ENCODE assay signal across 25 cellular contexts in the genomic region with DNA sequence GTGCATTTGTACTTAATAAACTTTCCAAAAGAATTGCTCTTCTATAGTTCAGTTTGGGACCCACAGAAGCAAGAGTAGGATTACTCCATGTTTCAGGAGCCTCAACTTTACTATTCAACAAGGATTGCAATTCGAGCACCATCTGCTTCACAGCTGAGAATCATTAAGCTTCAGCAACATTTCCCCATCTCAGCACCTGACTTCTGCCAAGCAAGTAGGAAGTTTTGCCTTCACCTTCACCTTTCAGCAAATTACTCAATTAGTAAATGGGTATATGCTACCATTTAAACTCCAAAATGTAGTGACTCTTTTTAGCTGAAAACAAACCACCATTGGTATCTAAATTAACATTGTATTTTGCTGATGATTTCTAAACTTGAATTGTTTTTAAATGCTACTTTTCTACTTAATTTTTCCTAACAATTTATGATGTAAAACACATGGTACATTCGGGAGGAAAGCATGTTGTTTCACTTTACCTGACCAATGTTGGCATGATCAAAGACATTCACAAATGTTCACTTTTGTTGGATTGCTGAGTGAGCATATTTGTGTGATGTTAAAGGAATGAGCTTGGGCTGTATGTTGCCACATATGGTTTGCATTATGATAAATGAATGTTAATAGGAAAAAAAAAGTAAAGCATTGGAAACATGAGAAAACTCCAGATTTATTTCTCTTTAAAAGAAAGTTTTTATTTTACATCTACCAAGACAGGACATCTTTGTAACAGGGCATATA.
DNase-seq lines count a peak whose midpoint lies in the region; ATAC-seq and TF ChIP-seq lines count a peak whose summit lies in the region.
"Had no signal": no experiment of that assay in that cellular context is flagged by ENCODE, and none has a peak within 500 bp of the region (broad histone marks: within the 10 kb centered on the region; RNA-seq: fewer than 3 reads in every experiment).

No MANE protein-coding gene starts in this region.

- H3K4me3 Mint-ChIP-seq in nephron = peak overlapping the region in 2 of 3 experiments; percentile 17 to 41
- H3K4me3 Mint-ChIP-seq: activated T-helper 17 cell treated with anti-CD3 and anti-CD28 coated beads, Interleukin-2, amount 50 U/mL, for 72 hours; B cell; central memory CD8-positive, alpha-beta T cell; stimulated activated naive B cell treated with anti-CD40 and anti-IgM and Interleukin-4, amounts not matched to agents 10 μg/mL and 1 μg/mL and 100 μg/mL, for 72 hours had no signal

- peaks cover 25% of the 10 kb centered on the region for H3K36me3 Mint-ChIP-seq in nephron (ENCODE audit: low read depth)
- H3K36me3 Mint-ChIP-seq: stimulated activated naive B cell treated with anti-CD40 and anti-IgM and Interleukin-4, amounts not matched to agents 10 μg/mL and 1 μg/mL and 100 μg/mL, for 72 hours had no signal

- no peak for TF ChIP-seq CTCF in nephron (IDR thresholded peaks at IDR 0.05; ENCODE audit: unreplicated experiment in 3 of 3)

- H3K27me3 Mint-ChIP-seq in nephron (ENCODE audit: low read depth) = no peaks in the 10 kb centered on the region
- H3K27me3 Mint-ChIP-seq: B cell; central memory CD8-positive, alpha-beta T cell; stimulated activated naive B cell treated with anti-CD40 and anti-IgM and Interleukin-4, amounts not matched to agents 10 μg/mL and 1 μg/mL and 100 μg/mL, for 72 hours had no signal

- H3K9me3 Mint-ChIP-seq in nephron = peaks cover 5% of the 10 kb centered on the region
- H3K9me3 Mint-ChIP-seq: activated T-helper 17 cell treated with anti-CD3 and anti-CD28 coated beads, Interleukin-2, amount 50 U/mL, for 72 hours had no signal

- H3K4me1 Mint-ChIP-seq in nephron = peaks cover 26% of the 10 kb centered on the region
- H3K4me1 Mint-ChIP-seq: B cell; central memory CD8-positive, alpha-beta T cell; stimulated activated naive B cell treated with anti-CD40 and anti-IgM and Interleukin-4, amounts not matched to agents 10 μg/mL and 1 μg/mL and 100 μg/mL, for 72 hours had no signal

- peak overlapping the region; percentile 77 to 96 (median 93) for H3K27ac Mint-ChIP-seq in nephron
- H3K27ac Mint-ChIP-seq: activated T-helper 17 cell treated with anti-CD3 and anti-CD28 coated beads, Interleukin-2, amount 50 U/mL, for 72 hours; B cell; stimulated activated naive B cell treated with anti-CD40 and anti-IgM and Interleukin-4, amounts not matched to agents 10 μg/mL and 1 μg/mL and 100 μg/mL, for 72 hours had no signal

- ATAC-seq in HG02759 (IDR thresholded peaks at IDR 0.05; ENCODE audit: unreplicated experiment) (no peak), GM21737 (IDR thresholded peaks at IDR 0.05; ENCODE audit: unreplicated experiment) (no peak)
- ATAC-seq: activated T-helper 17 cell treated with anti-CD3 and anti-CD28 coated beads, Interleukin-2, amount 50 U/mL, for 72 hours; foreskin keratinocyte; PC-3; right cardiac atrium; stimulated activated naive B cell treated with anti-CD40 and anti-IgM and Interleukin-4, amounts not matched to agents 10 μg/mL and 1 μg/mL and 100 μg/mL, for 72 hours had no signal

- DNase-seq in EH (ENCODE audit: low read depth) (peak; percentile 44), NCI-H69 (lab: John Stamatoyannopoulos, UW) (peak; percentile 29), dedifferentiated amniotic fluid mesenchymal stem cell (ENCODE audit: extremely low spot score) (peak; percentile 64)
- no peak for DNase-seq in activated T-cell treated with anti-CD3 and anti-CD28 coated beads, Interleukin-2, amount 50 U/mL, for 48 hours
- DNase-seq in stimulated activated CD4-positive, alpha-beta T cell treated with anti-CD3 and anti-CD28 coated beads, Interleukin-4, amount 100 ng/mL, for 24 hours = no peak
- DNase-seq: Caco-2; effector memory CD4-positive, alpha-beta T cell; foreskin keratinocyte; GOT3; hippocampal formation; islet precursor cell; mammary epithelial cell; NCI-H1436; NCI-H2171 treated with DMSO at 0.1 percent for 48 hours; PC-3; right cardiac atrium; stimulated activated naive B cell treated with anti-CD40 and anti-IgM and Interleukin-4, amounts not matched to agents 10 μg/mL and 1 μg/mL and 100 μg/mL, for 72 hours; T-helper 9 cell; thyroid gland had no signal

Comparison
In these comparisons a context has a peak if more than half of its experiments do, and no peak if none do; other contexts are left out.
1. DNase-seq: peak in EH (single experiment), NCI-H69 (single experiment) and dedifferentiated amniotic fluid mesenchymal stem cell (single experiment); none in activated T-cell treated with anti-CD3 and anti-CD28 coated beads, Interleukin-2, amount 50 U/mL, for 48 hours (0 of 2) and stimulated activated CD4-positive, alpha-beta T cell treated with anti-CD3 and anti-CD28 coated beads, Interleukin-4, amount 100 ng/mL, for 24 hours (single experiment).